Comparison of ENCODE assay signal across 8 cellular contexts in genomic region chr1:90850181-90850924, GRCh38.
DNase-seq lines count a peak whose midpoint lies in the region; ATAC-seq and TF ChIP-seq lines count a peak whose summit lies in the region.

No MANE protein-coding gene starts in this region.

- peaks cover 0 to 2% of the 10 kb centered on the region in 2 donors for H3K4me1 ChIP-seq in lung (ENCODE audit: control insufficient read depth in 2 of 2, insufficient read depth in 2 of 2, low read length in 2 of 2)
- H3K4me1 ChIP-seq in upper lobe of left lung = peaks cover 4 to 22% (median 7%) of the 10 kb centered on the region in 4 donors

- TF ChIP-seq CTCF in choroid plexus epithelial cell (conservative IDR thresholded peaks at IDR 0.05; ENCODE audit: low read depth, low read length) (no peak), lung (IDR thresholded peaks at IDR 0.05; ENCODE audit: control extremely low read depth, extremely low read depth) (no peak), upper lobe of left lung (IDR thresholded peaks at IDR 0.05) (no peak)

- intact Hi-C loops in Right ventricle myocardium inferior (cut with DNase I) (loop anchor here (5.0 kb wide), 2 partner anchors 128 to 172 kb away; partner anchors contain the start of gene ZNF644), cardiac septum (cut with DNase I) (loop anchor here (5.0 to 10.0 kb wide), 2 partner anchors 123 to 124 kb away; no protein-coding TSS in a partner anchor)

- no peak for TF ChIP-seq EP300 in upper lobe of left lung (IDR thresholded peaks at IDR 0.05)

- 4 to 8% methylated on average over 22 of the region's 22 CpGs for WGBS in lung, 2 donors
- 7 to 8% methylated on average over 22 of the region's 22 CpGs for WGBS in upper lobe of left lung, 2 donors

- H3K36me3 ChIP-seq in lung (ENCODE audit: control insufficient read depth in 2 of 2, insufficient read depth in 2 of 2, low read length in 2 of 2) = no peaks in the 10 kb centered on the region
- no peaks in the 10 kb centered on the region for H3K36me3 ChIP-seq in upper lobe of left lung

- H3K4me3 ChIP-seq in choroid plexus epithelial cell (ENCODE audit: low read depth, low read length) (peak overlapping the region; percentile 70), lung (peak overlapping the region; percentile 46), upper lobe of left lung (peak overlapping the region; percentile 74 to 85 (median 82))

- ATAC-seq in Right ventricle myocardium inferior (peak; percentile 32), lung (ENCODE audit: insufficient read depth, low FRiP score) (peak; percentile 12), upper lobe of left lung (ENCODE audit: low FRiP score in 2 of 2) (peak in 1 of 2 donors; percentile 73), GM19023 (IDR thresholded peaks at IDR 0.05; ENCODE audit: unreplicated experiment) (no peak)

- no peak for DNase-seq in Right ventricle myocardium inferior (ENCODE audit: missing footprints)
- DNase-seq in cardiac septum (ENCODE audit: low spot score) = no peak
- peak; percentile 25 for DNase-seq in NCI-H774 (lab: John Stamatoyannopoulos, UW)
- DNase-seq in choroid plexus epithelial cell (ENCODE audit: low read depth) = peak; percentile 22
- no peak for DNase-seq in lung (ENCODE audit: low spot score)
- peak; percentile 44 to 81 for DNase-seq in upper lobe of left lung
- DNase-seq in NAMALWA (ENCODE audit: low spot score) = no peak

- H3K27me3 ChIP-seq in lung (ENCODE audit: control insufficient read depth, insufficient read depth) (no peaks in the 10 kb centered on the region), upper lobe of left lung (no peaks in the 10 kb centered on the region)

- H3K27ac ChIP-seq in lung (ENCODE audit: low read depth in 1 of 2, low read length in 1 of 2) = no peak overlapping the region
- peak overlapping the region in 3 of 4 donors; percentile 51 to 70 (median 53) for H3K27ac ChIP-seq in upper lobe of left lung

- no peaks in the 10 kb centered on the region for H3K9me3 ChIP-seq in lung (ENCODE audit: control insufficient read depth in 2 of 2, insufficient read depth in 1 of 2, low read length in 1 of 2)
- H3K9me3 ChIP-seq in upper lobe of left lung = no peaks in the 10 kb centered on the region

- no peak for TF ChIP-seq POLR2A in upper lobe of left lung (IDR thresholded peaks at IDR 0.05)

Comparison
In these comparisons a context has a peak if more than half of its experiments do, and no peak if none do; other contexts are left out.
1. DNase-seq: peak in NCI-H774 (single experiment), choroid plexus epithelial cell (single experiment) and upper lobe of left lung (2 of 2); none in Right ventricle myocardium inferior (single experiment), cardiac septum (single experiment), lung (single experiment) and NAMALWA (single experiment).
2. H3K27ac ChIP-seq: peak in upper lobe of left lung (3 of 4); none in lung (0 of 2).
3. Peak in every context shown above with its lines, with median percentiles within 50 percentile points of each other: H3K4me3 ChIP-seq.